ENCODE assay signal across 34 cellular contexts in the genomic region with DNA sequence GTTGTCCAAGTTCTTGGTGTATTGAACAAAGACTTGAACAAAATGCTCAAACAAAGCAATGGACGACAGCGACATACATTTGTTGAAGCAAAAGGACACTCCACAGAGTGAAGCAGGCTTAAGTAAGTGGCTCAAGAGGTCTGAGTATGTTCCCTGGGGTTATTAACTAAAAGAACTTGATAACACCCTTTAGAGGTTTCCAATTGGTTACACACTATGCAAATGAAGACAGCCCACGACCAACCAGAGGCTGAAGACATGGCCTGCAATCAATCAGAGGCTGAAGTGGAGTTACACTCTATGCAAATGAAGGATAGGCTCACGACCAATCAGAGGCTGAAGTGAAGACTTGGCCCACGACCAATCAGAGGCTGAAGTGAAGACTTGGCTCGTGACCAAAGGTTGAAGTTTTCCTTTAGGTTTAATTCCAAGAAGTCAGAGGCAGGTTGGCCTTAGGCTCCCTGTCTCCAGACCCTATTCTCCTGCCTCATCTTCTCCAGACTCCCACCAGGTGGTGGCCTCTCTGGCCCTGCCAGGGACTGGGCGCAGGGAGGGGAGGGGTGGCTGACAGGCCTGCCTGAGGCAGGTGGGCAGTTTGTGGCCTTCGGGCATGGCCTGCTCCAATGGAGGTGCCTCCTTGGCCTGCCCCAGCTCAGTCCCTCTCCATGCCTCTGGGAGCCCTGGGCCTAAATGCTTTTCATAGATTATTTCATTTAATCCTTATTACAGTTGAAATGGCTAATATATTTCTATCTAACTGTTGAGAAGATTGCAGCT. TPM values are rescaled to one million over a fixed set of nuclear protein-coding genes. Genes with fewer than 3 reads are reported as not detected.
"Had no signal": no experiment of that assay in that cellular context is flagged by ENCODE, and none has a peak within 500 bp of the region (broad histone marks: within the 10 kb centered on the region; RNA-seq: fewer than 3 reads in every experiment).

No MANE protein-coding gene starts in this region.

- H3K4me1 Mint-ChIP-seq: activated CD4-positive, alpha-beta T cell treated with anti-CD3 and anti-CD28 coated beads for 36 hours; activated CD4-positive, alpha-beta T cell treated with anti-CD3 and anti-CD28 coated beads, Interleukin-2, amount 10 ng/mL, durations not matched to agents 24 days and 14 days; activated CD8-positive, alpha-beta memory T cell treated with anti-CD3 and anti-CD28 coated beads, Interleukin-2, amount 10 ng/mL, durations not matched to agents 7 days and 5 days; activated naive CD8-positive, alpha-beta T cell treated with anti-CD3 and anti-CD28 coated beads for 36 hours; activated naive CD8-positive, alpha-beta T cell treated with anti-CD3 and anti-CD28 coated beads, Interleukin-2, amount 50 U/mL, for 24 hours had no signal

- H3K36me3 Mint-ChIP-seq: activated CD4-positive, alpha-beta memory T cell treated with anti-CD3 and anti-CD28 coated beads for 36 hours; activated CD8-positive, alpha-beta memory T cell treated with anti-CD3 and anti-CD28 coated beads, Interleukin-2, amount 10 ng/mL, durations not matched to agents 7 days and 5 days; activated naive CD8-positive, alpha-beta T cell treated with anti-CD3 and anti-CD28 coated beads for 36 hours had no signal

- H3K9me3 ChIP-seq: adrenal gland, body of pancreas, esophagus muscularis mucosa, gastrocnemius medialis had no signal

- ATAC-seq: activated CD4-positive, alpha-beta T cell treated with anti-CD3 and anti-CD28 coated beads for 36 hours; activated CD8-positive, alpha-beta memory T cell treated with anti-CD3 and anti-CD28 coated beads, Interleukin-2, amount 10 ng/mL, durations not matched to agents 7 days and 5 days; activated CD8-positive, alpha-beta T cell treated with anti-CD3 and anti-CD28 coated beads, Interleukin-2, amount 10 ng/mL, durations not matched to agents 7 days and 5 days; activated naive CD8-positive, alpha-beta T cell treated with anti-CD3 and anti-CD28 coated beads, Interleukin-2, amount 50 U/mL, for 24 hours; body of pancreas; effector memory CD8-positive, alpha-beta T cell; foreskin keratinocyte; gastrocnemius medialis had no signal

- H3K27me3 ChIP-seq: adrenal gland, body of pancreas, esophagus muscularis mucosa, foreskin keratinocyte, gastrocnemius medialis had no signal

- H3K36me3 ChIP-seq: adrenal gland, esophagus muscularis mucosa, gastrocnemius medialis had no signal

- H3K4me3 ChIP-seq: adrenal gland, body of pancreas, esophagus muscularis mucosa, gastrocnemius medialis had no signal

- H3K27ac Mint-ChIP-seq: activated CD4-positive, alpha-beta memory T cell treated with anti-CD3 and anti-CD28 coated beads for 36 hours; activated CD4-positive, alpha-beta T cell treated with anti-CD3 and anti-CD28 coated beads for 36 hours; activated CD4-positive, alpha-beta T cell treated with anti-CD3 and anti-CD28 coated beads, Interleukin-2, amount 10 ng/mL, durations not matched to agents 24 days and 14 days; activated CD8-positive, alpha-beta memory T cell treated with anti-CD3 and anti-CD28 coated beads, Interleukin-2, amount 10 ng/mL, durations not matched to agents 7 days and 5 days; activated CD8-positive, alpha-beta T cell treated with anti-CD3 and anti-CD28 coated beads, Interleukin-2, amount 10 ng/mL, durations not matched to agents 7 days and 5 days; activated naive CD8-positive, alpha-beta T cell treated with anti-CD3 and anti-CD28 coated beads for 36 hours; activated naive CD8-positive, alpha-beta T cell treated with anti-CD3 and anti-CD28 coated beads, Interleukin-2, amount 50 U/mL, for 24 hours; activated T-helper 1 cell treated with anti-CD3 and anti-CD28 coated beads, Interleukin-12 subunit alpha, Interleukin-12 subunit beta, Interleukin-2, Interleukin-4 antibody, amounts not matched to agents 30 ng/mL and 10 ng/mL and 1 ng/mL, durations not matched to agents 14 hours and 24 hours and 36 hours; activated T-helper 2 cell treated with anti-CD3 and anti-CD28 coated beads, Interferon-gamma antibody, Interleukin-2, Interleukin-4, amounts not matched to agents 10 μg/mL and 5 μg/mL and 100 μg/mL, durations not matched to agents 14 hours and 24 hours and 36 hours; effector memory CD8-positive, alpha-beta T cell had no signal

- H3K9me3 Mint-ChIP-seq: activated CD4-positive, alpha-beta memory T cell treated with anti-CD3 and anti-CD28 coated beads for 36 hours; activated naive CD8-positive, alpha-beta T cell treated with anti-CD3 and anti-CD28 coated beads for 36 hours; activated naive CD8-positive, alpha-beta T cell treated with anti-CD3 and anti-CD28 coated beads, Interleukin-2, amount 50 U/mL, for 24 hours; activated T-helper 1 cell treated with anti-CD3 and anti-CD28 coated beads, Interleukin-12 subunit alpha, Interleukin-12 subunit beta, Interleukin-2, Interleukin-4 antibody, amounts not matched to agents 30 ng/mL and 10 ng/mL and 1 ng/mL, durations not matched to agents 14 hours and 24 hours and 36 hours; activated T-helper 2 cell treated with anti-CD3 and anti-CD28 coated beads, Interferon-gamma antibody, Interleukin-2, Interleukin-4, amounts not matched to agents 10 μg/mL and 5 μg/mL and 100 μg/mL, durations not matched to agents 14 hours and 24 hours and 36 hours had no signal

- H3K27ac ChIP-seq: adrenal gland, body of pancreas, esophagus muscularis mucosa, foreskin keratinocyte, gastrocnemius medialis had no signal

- H3K4me3 Mint-ChIP-seq: activated CD4-positive, alpha-beta memory T cell treated with anti-CD3 and anti-CD28 coated beads for 36 hours; activated CD4-positive, alpha-beta T cell treated with anti-CD3 and anti-CD28 coated beads for 36 hours; activated CD4-positive, alpha-beta T cell treated with anti-CD3 and anti-CD28 coated beads, Interleukin-2, amount 10 ng/mL, durations not matched to agents 24 days and 14 days; activated CD8-positive, alpha-beta memory T cell treated with anti-CD3 and anti-CD28 coated beads, Interleukin-2, amount 10 ng/mL, durations not matched to agents 7 days and 5 days; activated CD8-positive, alpha-beta T cell treated with anti-CD3 and anti-CD28 coated beads, Interleukin-2, amount 10 ng/mL, durations not matched to agents 7 days and 5 days; activated naive CD8-positive, alpha-beta T cell treated with anti-CD3 and anti-CD28 coated beads for 36 hours; activated naive CD8-positive, alpha-beta T cell treated with anti-CD3 and anti-CD28 coated beads, Interleukin-2, amount 50 U/mL, for 24 hours; activated T-helper 1 cell treated with anti-CD3 and anti-CD28 coated beads, Interleukin-12 subunit alpha, Interleukin-12 subunit beta, Interleukin-2, Interleukin-4 antibody, amounts not matched to agents 30 ng/mL and 10 ng/mL and 1 ng/mL, durations not matched to agents 14 hours and 24 hours and 36 hours; effector memory CD8-positive, alpha-beta T cell had no signal

- DNase-seq: activated CD4-positive, alpha-beta memory T cell treated with anti-CD3 and anti-CD28 coated beads for 36 hours; activated CD4-positive, alpha-beta T cell treated with anti-CD3 and anti-CD28 coated beads for 36 hours; activated CD4-positive, alpha-beta T cell treated with anti-CD3 and anti-CD28 coated beads, Interleukin-2, amount 10 ng/mL, durations not matched to agents 24 days and 14 days; activated CD4-positive, CD25-positive, alpha-beta regulatory T cell; activated CD4-positive, CD25-positive, alpha-beta regulatory T cell treated with anti-CD3 and anti-CD28 coated beads, Interleukin-2, amount 50 U/mL, for 72 hours; activated CD8-positive, alpha-beta memory T cell treated with anti-CD3 and anti-CD28 coated beads, Interleukin-2, amount 10 ng/mL, durations not matched to agents 7 days and 5 days; activated CD8-positive, alpha-beta memory T cell treated with anti-CD3 and anti-CD28 coated beads, Interleukin-2, amount 50 U/mL, for 4 hours; activated CD8-positive, alpha-beta T cell treated with anti-CD3 and anti-CD28 coated beads, Interleukin-2, amount 10 ng/mL, durations not matched to agents 7 days and 5 days; activated effector memory CD4-positive, alpha-beta T cell treated with anti-CD3 and anti-CD28 coated beads, Interleukin-2, amount 50 U/mL, for 16 hours; activated naive CD4-positive, alpha-beta T cell treated with anti-CD3 and anti-CD28 coated beads, Interleukin-2, amount 50 U/mL, for 16 hours; activated naive CD4-positive, alpha-beta T cell treated with Interleukin-2 at 50 U/mL for 16 hours; activated naive CD8-positive, alpha-beta T cell treated with anti-CD3 and anti-CD28 coated beads for 36 hours; activated naive CD8-positive, alpha-beta T cell treated with anti-CD3 and anti-CD28 coated beads, Interleukin-2, amount 50 U/mL, for 24 hours; activated T-cell treated with anti-CD3 and anti-CD28 coated beads, Interleukin-2, amount 50 U/mL, for 1 hour; activated T-cell treated with anti-CD3 and anti-CD28 coated beads, Interleukin-2, amount 50 U/mL, for 48 hours; adrenal gland; amygdala; aorta; body of pancreas; caudate nucleus; cortex of kidney; dermis blood vessel endothelial cell; effector CD4-positive, alpha-beta T cell; effector memory CD8-positive, alpha-beta T cell; erythroblast; foreskin keratinocyte; gastrocnemius medialis; glutamatergic neuron; T-helper 2 cell had no signal

- H3K4me1 ChIP-seq: adrenal gland, body of pancreas, foreskin keratinocyte, gastrocnemius medialis had no signal

RNA-seq across cellular contexts. Expression of gene CCDC169, which starts 38.1 kb away (rescaled TPM):
- total RNA-seq: activated CD8-positive, alpha-beta T cell treated with anti-CD3 and anti-CD28 coated beads, Interleukin-2, amount 10 ng/mL, durations not matched to agents 7 days and 5 days; activated T-helper 1 cell treated with anti-CD3 and anti-CD28 coated beads, Interleukin-12 subunit alpha, Interleukin-12 subunit beta, Interleukin-2, Interleukin-4 antibody, amounts not matched to agents 30 ng/mL and 10 ng/mL and 1 ng/mL, durations not matched to agents 14 hours and 24 hours and 36 hours; T-helper 1 cell treated with Interleukin-12 subunit alpha and Interleukin-12 subunit beta and Interleukin-4 antibody, amounts not matched to agents 30 ng/mL and 1 ng/mL, for 36 hours had no signal

RNA-seq across cellular contexts. Expression of gene SOHLH2, which starts 45.2 kb away (rescaled TPM):
- total RNA-seq: activated CD4-positive, alpha-beta memory T cell treated with anti-CD3 and anti-CD28 coated beads for 36 hours; activated CD4-positive, alpha-beta T cell treated with anti-CD3 and anti-CD28 coated beads for 36 hours; activated CD4-positive, alpha-beta T cell treated with anti-CD3 and anti-CD28 coated beads, Interleukin-2, amount 10 ng/mL, durations not matched to agents 24 days and 14 days; activated CD8-positive, alpha-beta memory T cell treated with anti-CD3 and anti-CD28 coated beads for 36 hours; activated CD8-positive, alpha-beta memory T cell treated with anti-CD3 and anti-CD28 coated beads, Interleukin-2, amount 10 ng/mL, durations not matched to agents 7 days and 5 days; activated CD8-positive, alpha-beta T cell treated with anti-CD3 and anti-CD28 coated beads, Interleukin-2, amount 10 ng/mL, durations not matched to agents 7 days and 5 days; activated naive CD8-positive, alpha-beta T cell treated with anti-CD3 and anti-CD28 coated beads for 36 hours; activated T-helper 1 cell treated with anti-CD3 and anti-CD28 coated beads, Interleukin-12 subunit alpha, Interleukin-12 subunit beta, Interleukin-2, Interleukin-4 antibody, amounts not matched to agents 30 ng/mL and 10 ng/mL and 1 ng/mL, durations not matched to agents 14 hours and 24 hours and 36 hours; activated T-helper 2 cell treated with anti-CD3 and anti-CD28 coated beads, Interferon-gamma antibody, Interleukin-2, Interleukin-4, amounts not matched to agents 10 μg/mL and 5 μg/mL and 100 μg/mL, durations not matched to agents 14 hours and 24 hours and 36 hours; aorta; body of pancreas; esophagus muscularis mucosa; foreskin keratinocyte; T-helper 1 cell treated with Interleukin-12 subunit alpha and Interleukin-12 subunit beta and Interleukin-4 antibody, amounts not matched to agents 30 ng/mL and 1 ng/mL, for 36 hours had no signal
